23 cellular contexts compared by ENCODE assay signal in genomic region chr2:176658708-176659107, GRCh38.
DNase-seq lines count a peak whose midpoint lies in the region; ATAC-seq and TF ChIP-seq lines count a peak whose summit lies in the region.
"Had no signal": no experiment of that assay in that cellular context is flagged by ENCODE, and none has a peak within 500 bp of the region (broad histone marks: within the 10 kb centered on the region; RNA-seq: fewer than 3 reads in every experiment).

No MANE protein-coding gene starts in this region.

- H3K4me2 ChIP-seq in SK-N-SH, result no peak overlapping the region
- H3K4me2 ChIP-seq: A549, BLaER1 had no signal

- H3K79me2 ChIP-seq in SK-N-SH (ENCODE audit: insufficient read depth), result no peaks in the 10 kb centered on the region

- no peaks in the 10 kb centered on the region for H3K27me3 ChIP-seq in SK-N-SH (ENCODE audit: insufficient read depth)
- H3K27me3 ChIP-seq: BE2C, BLaER1 had no signal

- H3K9me2 ChIP-seq in SK-N-SH, result no peaks in the 10 kb centered on the region

- no peak overlapping the region for H3K9ac ChIP-seq in SK-N-SH
- H3K9ac ChIP-seq: BLaER1 had no signal

- POLR2A ChIA-PET in SK-N-SH (lab: Yijun Ruan, JAX), result no interaction called here

- WGBS in SK-N-SH (ENCODE audit: low lambda C conversion rate), result 83% methylated on average over 4 of the region's 4 CpGs

- peaks cover 1 to 10% of the 10 kb centered on the region in 2 experiments; a peak in 3 of 4 replicates for H3K4me1 ChIP-seq in SK-N-SH (ENCODE audit: control insufficient read depth in 1 of 2, insufficient read depth in 2 of 2, low read depth in 1 of 2, low read length in 1 of 2)
- H3K4me1 ChIP-seq: A549, BE2C, BLaER1 had no signal

- no peak for TF ChIP-seq EP300 in SK-N-SH (IDR thresholded peaks at IDR 0.05; ENCODE audit: borderline replicate concordance in 1 of 2, low read depth in 1 of 2, low read length in 1 of 2)

- no peaks in the 10 kb centered on the region for H3F3A ChIP-seq in SK-N-SH (replicated peaks; ENCODE audit: insufficient read depth)

- no peak for TF ChIP-seq RAD21 in SK-N-SH (IDR thresholded peaks at IDR 0.05; ENCODE audit: low read length)

- no peak overlapping the region for H3K4me3 ChIP-seq in SK-N-SH (ENCODE audit: low read depth in 2 of 2, low read length in 1 of 2)
- H3K4me3 ChIP-seq in epithelial cell of esophagus (ENCODE audit: low read length), result no peak overlapping the region
- H3K4me3 ChIP-seq: A549, BLaER1, GM12878 had no signal

- H3K9me3 ChIP-seq in SK-N-SH, result no peaks in the 10 kb centered on the region
- H3K9me3 ChIP-seq: A549, BE2C, BLaER1 had no signal

- DNase-seq in SK-N-SH (no peak), epithelial cell of esophagus (ENCODE audit: low read depth) (peak; percentile 6), NCI-H510A treated with DMSO at 0.1 percent for 48 hours (lab: John Stamatoyannopoulos, UW) (no peak), UCSD-AML1 (lab: John Stamatoyannopoulos, UW; ENCODE audit: unreplicated experiment) (no peak)
- DNase-seq: ACHN; BE2C; C1 segment of cervical spinal cord; CD4-positive, alpha-beta memory T cell; CD4-positive, CD25-positive, alpha-beta regulatory T cell; CD8-positive, alpha-beta memory T cell; COR-L47; DMS 273 treated with DMSO at 0.1 percent for 48 hours; DMS153; DMS53; DMS79; DND-41; EL; GDM1 had no signal

- no peaks in the 10 kb centered on the region for H4K20me1 ChIP-seq in SK-N-SH (ENCODE audit: insufficient read depth)
- H4K20me1 ChIP-seq: BLaER1 had no signal

- no peaks in the 10 kb centered on the region for H3K36me3 ChIP-seq in SK-N-SH (replicated peaks in 1 of 2; ENCODE audit: control insufficient read depth in 1 of 2, insufficient read depth in 2 of 2, low read length in 1 of 2)
- H3K36me3 ChIP-seq: BE2C, BLaER1 had no signal

- ATAC-seq in SK-N-SH treated with all-trans-retinoic acid at 6 μM for 48 hours, result no peak
- ATAC-seq: A549, GM12878 had no signal

- no peak overlapping the region for H2AFZ ChIP-seq in SK-N-SH (ENCODE audit: low read depth)

- TF ChIP-seq CTCF in SK-N-SH (IDR thresholded peaks at IDR 0.05) (no peak), epithelial cell of esophagus (IDR thresholded peaks at IDR 0.05; ENCODE audit: insufficient read depth, low read depth, low read length, missing control alignments) (no peak)

- H3K27ac ChIP-seq in SK-N-SH (ENCODE audit: low read depth in 2 of 2, low read length in 1 of 2), result no peak overlapping the region
- H3K27ac ChIP-seq: 22Rv1, A549, BLaER1 had no signal

- CTCF ChIA-PET in SK-N-SH (lab: Yijun Ruan, JAX), result interaction anchor here (1.2 to 31.9 kb wide), 2 partner anchors 526 to 548 kb away, joined by 6 to 1047 read pairs; partner anchors contain the start of genes HOXD8 and HOXD9

TF ChIP-seq in SK-N-SH treated with all-trans-retinoic acid at 6 μM for 48 hours, 23 proteins besides CTCF, POLR2A, EP300 and RAD21:
- TF ChIP-seq POU6F1 (CRISPR knock-in tag; IDR thresholded peaks at IDR 0.05; ENCODE audit: borderline replicate concordance, low read depth) (no peak), ZC3H10 (CRISPR knock-in tag; IDR thresholded peaks at IDR 0.05) (peak; percentile 54; the same call in 1 of the 2 replicates)

TF ChIP-seq in SK-N-SH, 30 proteins besides CTCF, POLR2A, EP300 and RAD21:
- TF ChIP-seq REST (IDR thresholded peaks at IDR 0.05; ENCODE audit: low read depth, low read length) (no peak), RXRA (IDR thresholded peaks at IDR 0.05; ENCODE audit: borderline replicate concordance, low read depth) (no peak), GATA2 (CRISPR knock-in tag; IDR thresholded peaks at IDR 0.05) (no peak), FOXM1 (IDR thresholded peaks at IDR 0.05; ENCODE audit: low read depth) (no peak), RCOR1 (IDR thresholded peaks at IDR 0.05; ENCODE audit: low read length) (no peak), FOSL2 (IDR thresholded peaks at IDR 0.05; ENCODE audit: borderline replicate concordance, low read depth) (no peak), MAX (IDR thresholded peaks at IDR 0.05; ENCODE audit: low read depth) (no peak), TEAD4 (IDR thresholded peaks at IDR 0.05; ENCODE audit: borderline replicate concordance, insufficient read depth) (no peak), ELF1 (IDR thresholded peaks at IDR 0.05) (no peak), TAF1 (IDR thresholded peaks at IDR 0.05; ENCODE audit: borderline replicate concordance, low read depth, low read length) (no peak), CHD2 (IDR thresholded peaks at IDR 0.05; ENCODE audit: low read length, partially characterized antibody) (no peak), POLR2AphosphoS5 (IDR thresholded peaks at IDR 0.05; ENCODE audit: low read depth, low read length) (no peak), SMC3 (IDR thresholded peaks at IDR 0.05; ENCODE audit: low read depth, low read length) (no peak), RFX5 (IDR thresholded peaks at IDR 0.05; ENCODE audit: low read length) (no peak), NFIC (IDR thresholded peaks at IDR 0.05; ENCODE audit: borderline replicate concordance) (no peak), EZH2phosphoT487 (IDR thresholded peaks at IDR 0.05; ENCODE audit: borderline replicate concordance, low read depth) (no peak), IRF3 (IDR thresholded peaks at IDR 0.05; ENCODE audit: low read depth, low read length) (no peak)
